1 cellular context compared by ENCODE assay signal in the genomic region with DNA sequence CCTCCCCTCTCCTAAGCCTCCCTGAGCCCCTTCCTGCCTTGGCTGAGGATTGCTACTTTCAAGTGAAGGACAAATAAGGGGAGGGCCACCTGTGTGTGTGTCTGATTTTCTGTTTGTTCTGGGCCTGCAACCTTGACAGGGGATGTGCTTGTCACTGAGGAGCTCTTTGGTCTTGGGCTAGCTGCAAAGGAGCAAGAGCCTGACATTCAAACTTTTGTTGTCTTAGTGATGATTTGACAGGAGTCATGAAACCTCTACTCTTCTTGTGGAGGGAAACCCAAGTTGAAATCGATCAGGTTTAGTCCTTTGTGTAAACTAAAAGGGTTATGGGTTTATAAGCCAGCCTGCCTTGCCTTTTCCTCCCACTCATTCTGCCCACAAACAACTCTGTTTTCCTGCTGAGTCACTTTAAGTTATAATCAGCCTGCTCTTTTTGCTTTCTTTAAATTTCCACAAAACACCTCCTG.
TF ChIP-seq lines count a peak whose summit lies in the region.

No MANE protein-coding gene starts in this region.

TF ChIP-seq in HepG2, 621 proteins besides CTCF, POLR2A, EP300 and RAD21 (continued from another document and continues in another):
- TF ChIP-seq REST (IDR thresholded peaks at IDR 0.05; ENCODE audit: borderline replicate concordance in 1 of 2, low read depth in 1 of 2, low read length in 2 of 2) (no peak), ZNF205 (CRISPR knock-in tag; IDR thresholded peaks at IDR 0.05) (0 out of 2 replicates have a peak, but pooled peaks have one; percentile 34), ZBTB39 (CRISPR knock-in tag; IDR thresholded peaks at IDR 0.05) (no peak), JDP2 (CRISPR knock-in tag; IDR thresholded peaks at IDR 0.05; ENCODE audit: borderline replicate concordance) (no peak), TEF (CRISPR knock-in tag; IDR thresholded peaks at IDR 0.05) (no peak), ZNF331 (CRISPR knock-in tag; IDR thresholded peaks at IDR 0.05) (peak; percentile 50; the same call in 1 of the 2 replicates), ZNF33A (CRISPR knock-in tag; IDR thresholded peaks at IDR 0.05; ENCODE audit: borderline replicate concordance) (no peak), ZBTB7A (CRISPR knock-in tag; IDR thresholded peaks at IDR 0.05) (no peak), ZNF430 (CRISPR knock-in tag; IDR thresholded peaks at IDR 0.05) (no peak), ZNF660 (CRISPR knock-in tag; IDR thresholded peaks at IDR 0.05; ENCODE audit: borderline replicate concordance, low read depth) (no peak), TRIM24 (CRISPR knock-in tag; IDR thresholded peaks at IDR 0.05) (no peak), ADNP (CRISPR knock-in tag; IDR thresholded peaks at IDR 0.05) (no peak), HDAC6 (IDR thresholded peaks at IDR 0.05; ENCODE audit: low read depth, low read length) (no peak), IKZF1 (IDR thresholded peaks at IDR 0.05) (no peak), SALL1 (CRISPR knock-in tag; IDR thresholded peaks at IDR 0.05) (peak; percentile 73; the same call in 1 of the 2 replicates), CREM (IDR thresholded peaks at IDR 0.05) (peak; percentile 50), CREM (CRISPR knock-in tag; IDR thresholded peaks at IDR 0.05) (no peak), NFIB (CRISPR knock-in tag; IDR thresholded peaks at IDR 0.05; ENCODE audit: borderline replicate concordance) (no peak), GFI1 (CRISPR knock-in tag; IDR thresholded peaks at IDR 0.05; ENCODE audit: borderline replicate concordance) (peak; percentile 69; the same call in 1 of the 2 replicates), HNRNPL (IDR thresholded peaks at IDR 0.05; ENCODE audit: low read depth, low read length) (no peak), ZMYM4 (CRISPR knock-in tag; IDR thresholded peaks at IDR 0.05) (peak; percentile 62), AHR (CRISPR knock-in tag; IDR thresholded peaks at IDR 0.05) (no peak), ZIK1 (CRISPR knock-in tag; IDR thresholded peaks at IDR 0.05; ENCODE audit: borderline replicate concordance, low read depth) (no peak), THAP11 (CRISPR knock-in tag; IDR thresholded peaks at IDR 0.05) (peak; percentile 30; the same call in 1 of the 2 replicates), ZFP36L2 (CRISPR knock-in tag; IDR thresholded peaks at IDR 0.05) (no peak), HMGXB3 (CRISPR knock-in tag; IDR thresholded peaks at IDR 0.05; ENCODE audit: borderline replicate concordance) (0 out of 2 replicates have a peak, but pooled peaks have one; percentile 20), PHF5A (CRISPR knock-in tag; IDR thresholded peaks at IDR 0.05; ENCODE audit: low read depth, unreplicated experiment) (no peak), SKI (IDR thresholded peaks at IDR 0.05; ENCODE audit: partially characterized antibody) (no peak), ISL2 (CRISPR knock-in tag; IDR thresholded peaks at IDR 0.05) (peak; percentile 54), ZNF12 (CRISPR knock-in tag; IDR thresholded peaks at IDR 0.05) (peak; percentile 98), RARG (CRISPR knock-in tag; IDR thresholded peaks at IDR 0.05; ENCODE audit: low read depth) (no peak)
- TF ChIP-seq, protein P1, sequence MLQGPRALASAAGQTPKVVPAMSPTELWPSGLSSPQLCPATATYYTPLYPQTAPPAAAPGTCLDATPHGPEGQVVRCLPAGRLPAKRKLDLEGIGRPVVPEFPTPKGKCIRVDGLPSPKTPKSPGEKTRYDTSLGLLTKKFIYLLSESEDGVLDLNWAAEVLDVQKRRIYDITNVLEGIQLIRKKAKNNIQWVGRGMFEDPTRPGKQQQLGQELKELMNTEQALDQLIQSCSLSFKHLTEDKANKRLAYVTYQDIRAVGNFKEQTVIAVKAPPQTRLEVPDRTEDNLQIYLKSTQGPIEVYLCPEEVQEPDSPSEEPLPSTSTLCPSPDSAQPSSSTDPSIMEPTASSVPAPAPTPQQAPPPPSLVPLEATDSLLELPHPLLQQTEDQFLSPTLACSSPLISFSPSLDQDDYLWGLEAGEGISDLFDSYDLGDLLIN (CRISPR knock-in tag; IDR thresholded peaks at IDR 0.05; ENCODE audit: borderline replicate concordance), result no peak
- TF ChIP-seq, protein P2, sequence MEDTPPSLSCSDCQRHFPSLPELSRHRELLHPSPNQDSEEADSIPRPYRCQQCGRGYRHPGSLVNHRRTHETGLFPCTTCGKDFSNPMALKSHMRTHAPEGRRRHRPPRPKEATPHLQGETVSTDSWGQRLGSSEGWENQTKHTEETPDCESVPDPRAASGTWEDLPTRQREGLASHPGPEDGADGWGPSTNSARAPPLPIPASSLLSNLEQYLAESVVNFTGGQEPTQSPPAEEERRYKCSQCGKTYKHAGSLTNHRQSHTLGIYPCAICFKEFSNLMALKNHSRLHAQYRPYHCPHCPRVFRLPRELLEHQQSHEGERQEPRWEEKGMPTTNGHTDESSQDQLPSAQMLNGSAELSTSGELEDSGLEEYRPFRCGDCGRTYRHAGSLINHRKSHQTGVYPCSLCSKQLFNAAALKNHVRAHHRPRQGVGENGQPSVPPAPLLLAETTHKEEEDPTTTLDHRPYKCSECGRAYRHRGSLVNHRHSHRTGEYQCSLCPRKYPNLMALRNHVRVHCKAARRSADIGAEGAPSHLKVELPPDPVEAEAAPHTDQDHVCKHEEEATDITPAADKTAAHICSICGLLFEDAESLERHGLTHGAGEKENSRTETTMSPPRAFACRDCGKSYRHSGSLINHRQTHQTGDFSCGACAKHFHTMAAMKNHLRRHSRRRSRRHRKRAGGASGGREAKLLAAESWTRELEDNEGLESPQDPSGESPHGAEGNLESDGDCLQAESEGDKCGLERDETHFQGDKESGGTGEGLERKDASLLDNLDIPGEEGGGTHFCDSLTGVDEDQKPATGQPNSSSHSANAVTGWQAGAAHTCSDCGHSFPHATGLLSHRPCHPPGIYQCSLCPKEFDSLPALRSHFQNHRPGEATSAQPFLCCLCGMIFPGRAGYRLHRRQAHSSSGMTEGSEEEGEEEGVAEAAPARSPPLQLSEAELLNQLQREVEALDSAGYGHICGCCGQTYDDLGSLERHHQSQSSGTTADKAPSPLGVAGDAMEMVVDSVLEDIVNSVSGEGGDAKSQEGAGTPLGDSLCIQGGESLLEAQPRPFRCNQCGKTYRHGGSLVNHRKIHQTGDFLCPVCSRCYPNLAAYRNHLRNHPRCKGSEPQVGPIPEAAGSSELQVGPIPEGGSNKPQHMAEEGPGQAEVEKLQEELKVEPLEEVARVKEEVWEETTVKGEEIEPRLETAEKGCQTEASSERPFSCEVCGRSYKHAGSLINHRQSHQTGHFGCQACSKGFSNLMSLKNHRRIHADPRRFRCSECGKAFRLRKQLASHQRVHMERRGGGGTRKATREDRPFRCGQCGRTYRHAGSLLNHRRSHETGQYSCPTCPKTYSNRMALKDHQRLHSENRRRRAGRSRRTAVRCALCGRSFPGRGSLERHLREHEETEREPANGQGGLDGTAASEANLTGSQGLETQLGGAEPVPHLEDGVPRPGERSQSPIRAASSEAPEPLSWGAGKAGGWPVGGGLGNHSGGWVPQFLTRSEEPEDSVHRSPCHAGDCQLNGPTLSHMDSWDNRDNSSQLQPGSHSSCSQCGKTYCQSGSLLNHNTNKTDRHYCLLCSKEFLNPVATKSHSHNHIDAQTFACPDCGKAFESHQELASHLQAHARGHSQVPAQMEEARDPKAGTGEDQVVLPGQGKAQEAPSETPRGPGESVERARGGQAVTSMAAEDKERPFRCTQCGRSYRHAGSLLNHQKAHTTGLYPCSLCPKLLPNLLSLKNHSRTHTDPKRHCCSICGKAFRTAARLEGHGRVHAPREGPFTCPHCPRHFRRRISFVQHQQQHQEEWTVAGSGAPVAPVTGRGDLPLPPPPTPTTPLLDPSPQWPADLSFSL (CRISPR knock-in tag; IDR thresholded peaks at IDR 0.05), result no peak
- TF ChIP-seq, protein P3, sequence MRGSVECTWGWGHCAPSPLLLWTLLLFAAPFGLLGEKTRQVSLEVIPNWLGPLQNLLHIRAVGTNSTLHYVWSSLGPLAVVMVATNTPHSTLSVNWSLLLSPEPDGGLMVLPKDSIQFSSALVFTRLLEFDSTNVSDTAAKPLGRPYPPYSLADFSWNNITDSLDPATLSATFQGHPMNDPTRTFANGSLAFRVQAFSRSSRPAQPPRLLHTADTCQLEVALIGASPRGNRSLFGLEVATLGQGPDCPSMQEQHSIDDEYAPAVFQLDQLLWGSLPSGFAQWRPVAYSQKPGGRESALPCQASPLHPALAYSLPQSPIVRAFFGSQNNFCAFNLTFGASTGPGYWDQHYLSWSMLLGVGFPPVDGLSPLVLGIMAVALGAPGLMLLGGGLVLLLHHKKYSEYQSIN (CRISPR knock-in tag; IDR thresholded peaks at IDR 0.05; ENCODE audit: borderline replicate concordance), result no peak
- TF ChIP-seq, protein P4, sequence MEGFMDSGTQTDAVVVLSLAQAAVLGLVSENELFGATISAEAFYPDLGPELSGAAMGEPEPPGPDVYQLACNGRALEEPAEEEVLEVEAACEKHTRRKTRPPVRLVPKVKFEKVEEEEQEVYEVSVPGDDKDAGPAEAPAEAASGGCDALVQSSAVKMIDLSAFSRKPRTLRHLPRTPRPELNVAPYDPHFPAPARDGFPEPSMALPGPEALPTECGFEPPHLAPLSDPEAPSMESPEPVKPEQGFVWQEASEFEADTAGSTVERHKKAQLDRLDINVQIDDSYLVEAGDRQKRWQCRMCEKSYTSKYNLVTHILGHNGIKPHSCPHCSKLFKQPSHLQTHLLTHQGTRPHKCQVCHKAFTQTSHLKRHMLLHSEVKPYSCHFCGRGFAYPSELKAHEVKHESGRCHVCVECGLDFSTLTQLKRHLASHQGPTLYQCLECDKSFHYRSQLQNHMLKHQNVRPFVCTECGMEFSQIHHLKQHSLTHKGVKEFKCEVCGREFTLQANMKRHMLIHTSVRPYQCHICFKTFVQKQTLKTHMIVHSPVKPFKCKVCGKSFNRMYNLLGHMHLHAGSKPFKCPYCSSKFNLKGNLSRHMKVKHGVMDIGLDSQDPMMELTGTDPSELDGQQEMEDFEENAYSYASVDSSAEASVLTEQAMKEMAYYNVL (CRISPR knock-in tag; IDR thresholded peaks at IDR 0.05; ENCODE audit: borderline replicate concordance), result no peak
